13 cellular contexts compared by ENCODE assay signal in the genomic region with DNA sequence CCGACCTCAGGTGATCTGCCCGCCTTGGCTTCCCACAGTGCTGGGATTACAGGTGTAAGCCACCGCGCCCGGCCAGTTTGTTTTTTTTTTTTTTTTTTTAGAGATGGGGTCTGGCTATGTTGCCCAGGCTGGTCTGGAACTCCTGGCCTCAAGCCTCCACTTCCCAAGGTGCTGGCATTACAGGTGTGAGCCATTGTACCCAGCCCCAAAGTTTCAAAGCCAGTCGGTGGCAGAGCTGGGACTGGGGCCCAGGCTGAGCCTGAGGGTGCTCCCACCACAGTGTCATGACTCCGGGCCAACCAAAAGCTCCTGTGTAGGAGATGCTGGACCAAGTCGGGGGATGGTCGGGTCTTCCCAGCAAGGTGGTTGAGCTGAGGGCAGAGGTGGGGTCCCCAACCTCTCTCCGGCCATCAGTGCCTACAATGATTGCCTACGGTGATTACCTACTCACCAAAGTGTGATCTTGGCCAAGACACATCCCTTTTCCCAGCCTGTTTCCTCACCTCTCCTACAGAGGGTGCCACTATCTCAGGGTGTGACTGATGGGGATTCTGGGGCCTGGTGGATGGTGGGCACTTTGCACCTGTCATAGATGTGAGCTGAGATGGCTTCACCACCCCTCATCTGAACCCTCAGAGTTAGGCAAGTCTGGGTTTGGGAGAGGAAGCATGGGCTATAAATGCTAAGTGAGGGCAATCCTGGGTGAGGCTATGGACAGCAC. TPM values are rescaled to one million over a fixed set of nuclear protein-coding genes. Genes with fewer than 3 reads are reported as not detected.
DNase-seq lines count a peak whose midpoint lies in the region; ATAC-seq and TF ChIP-seq lines count a peak whose summit lies in the region.
"Had no signal": no experiment of that assay in that cellular context is flagged by ENCODE, and none has a peak within 500 bp of the region (broad histone marks: within the 10 kb centered on the region; RNA-seq: fewer than 3 reads in every experiment).

No MANE protein-coding gene starts in this region.

- no peaks in the 10 kb centered on the region for H3K79me2 ChIP-seq in GM23338 (replicated peaks; ENCODE audit: insufficient read depth)

- H3K4me1 ChIP-seq in GM23338 (ENCODE audit: insufficient read depth) (peaks cover 3% of the 10 kb centered on the region), RWPE2 (ENCODE audit: insufficient read depth, poor library complexity, severe bottlenecking) (no peaks in the 10 kb centered on the region), upper lobe of right lung (no peaks in the 10 kb centered on the region)

- peak; percentile 41 to 73 for TF ChIP-seq CTCF in GM23338 (conservative IDR thresholded peaks at IDR 0.05; ENCODE audit: low read depth in 2 of 2)
- TF ChIP-seq CTCF in RWPE2 (IDR thresholded peaks at IDR 0.05; ENCODE audit: poor library complexity, severe bottlenecking): peak; percentile 15
- no peak for TF ChIP-seq CTCF in upper lobe of right lung (IDR thresholded peaks at IDR 0.05)

- intact Hi-C loops in upper lobe of right lung (cut with DNase I): no loop called here

- H3K27me3 Mint-ChIP-seq in GM23338 (ENCODE audit: insufficient read depth, low read depth, poor library complexity): peaks cover 17% of the 10 kb centered on the region
- H3K27me3 Mint-ChIP-seq: dendritic cell treated with granulocyte-macrophage colony-stimulating factor and Interleukin-4, amounts not matched to agents 40 ng/mL and 50 ng/mL, for 4 days had no signal

- no peak overlapping the region for H2AFZ ChIP-seq in GM23338

- H3K4me2 ChIP-seq in GM23338: no peak overlapping the region

- H3K9me3 ChIP-seq in RWPE2 (ENCODE audit: severe bottlenecking) (no peaks in the 10 kb centered on the region), upper lobe of right lung (peaks cover 9% of the 10 kb centered on the region)

- H3K36me3 Mint-ChIP-seq in GM23338 (ENCODE audit: low read depth): peaks cover 20% of the 10 kb centered on the region

- ATAC-seq in GM23338: peak; percentile 62
- no peak; the same call in 2 of the 3 replicates for ATAC-seq in RWPE2 (ENCODE audit: low read depth)
- ATAC-seq in left lobe of liver: peak; percentile 45
- ATAC-seq in upper lobe of right lung: no peak
- ATAC-seq in GM19395 (IDR thresholded peaks at IDR 0.05; ENCODE audit: unreplicated experiment): no peak

- 0 out of 2 replicates have a peak overlapping the region, but pooled peaks have one; percentile 10 for H3K27ac Mint-ChIP-seq in GM23338
- H3K27ac Mint-ChIP-seq: CD4-positive, CD25-positive, alpha-beta regulatory T cell had no signal

- no peak overlapping the region for H3K4me3 ChIP-seq in GM23338
- H3K4me3 ChIP-seq in RWPE2 (ENCODE audit: severe bottlenecking): no peak overlapping the region
- H3K4me3 ChIP-seq in upper lobe of right lung: no peak overlapping the region

- H3K4me3 Mint-ChIP-seq in GM23338: no peak overlapping the region
- H3K4me3 Mint-ChIP-seq: CD4-positive, CD25-positive, alpha-beta regulatory T cell; dendritic cell treated with granulocyte-macrophage colony-stimulating factor and Interleukin-4, amounts not matched to agents 40 ng/mL and 50 ng/mL, for 4 days had no signal

- H3F3A ChIP-seq in GM23338 (replicated peaks; ENCODE audit: low read depth): 0 out of 2 replicates have a peak, but pooled peaks cover 24% of the 10 kb centered on the region

- H3K27ac ChIP-seq in GM23338 (ENCODE audit: low read depth) (no peak overlapping the region), RWPE2 (ENCODE audit: poor library complexity, severe bottlenecking) (no peak overlapping the region), upper lobe of right lung (no peak overlapping the region)

- no peaks in the 10 kb centered on the region for H3K9me2 ChIP-seq in GM23338 (ENCODE audit: insufficient read depth)

- H3K4me1 Mint-ChIP-seq in GM23338: peaks cover 7% of the 10 kb centered on the region; the same call in 2 of the 3 replicates

- H4K20me1 ChIP-seq in GM23338 (replicated peaks; ENCODE audit: insufficient read depth): no peaks in the 10 kb centered on the region; the same call in 1 of the 2 replicates

- H3K27me3 ChIP-seq in GM23338 (ENCODE audit: insufficient read depth) (no peaks in the 10 kb centered on the region), RWPE2 (ENCODE audit: insufficient read depth, poor library complexity, severe bottlenecking) (no peaks in the 10 kb centered on the region), upper lobe of right lung (no peaks in the 10 kb centered on the region)

- H3K9me3 Mint-ChIP-seq in GM23338: peaks cover 15% of the 10 kb centered on the region

- DNase-seq in GM23338 (ENCODE audit: low spot score): peak; percentile 61
- DNase-seq in RWPE2 (ENCODE audit: low spot score): no peak
- DNase-seq in left lobe of liver (ENCODE audit: low spot score): no peak
- no peak for DNase-seq in upper lobe of right lung
- DNase-seq in cerebellar cortex (ENCODE audit: low spot score): no peak
- DNase-seq: activated CD4-positive, CD25-positive, alpha-beta regulatory T cell; CD4-positive, CD25-positive, alpha-beta regulatory T cell; NCI-H2107 had no signal

- H3K36me3 ChIP-seq in GM23338 (ENCODE audit: insufficient read depth): no peaks in the 10 kb centered on the region
- peaks cover 17% of the 10 kb centered on the region for H3K36me3 ChIP-seq in RWPE2 (ENCODE audit: low read depth)
- H3K36me3 ChIP-seq in upper lobe of right lung: peaks cover 53% of the 10 kb centered on the region

TF ChIP-seq in GM23338, 12 proteins besides CTCF, POLR2A, EP300 and RAD21:
- TF ChIP-seq, protein P1, sequence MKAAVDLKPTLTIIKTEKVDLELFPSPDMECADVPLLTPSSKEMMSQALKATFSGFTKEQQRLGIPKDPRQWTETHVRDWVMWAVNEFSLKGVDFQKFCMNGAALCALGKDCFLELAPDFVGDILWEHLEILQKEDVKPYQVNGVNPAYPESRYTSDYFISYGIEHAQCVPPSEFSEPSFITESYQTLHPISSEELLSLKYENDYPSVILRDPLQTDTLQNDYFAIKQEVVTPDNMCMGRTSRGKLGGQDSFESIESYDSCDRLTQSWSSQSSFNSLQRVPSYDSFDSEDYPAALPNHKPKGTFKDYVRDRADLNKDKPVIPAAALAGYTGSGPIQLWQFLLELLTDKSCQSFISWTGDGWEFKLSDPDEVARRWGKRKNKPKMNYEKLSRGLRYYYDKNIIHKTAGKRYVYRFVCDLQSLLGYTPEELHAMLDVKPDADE (IDR thresholded peaks at IDR 0.05): no peak
- no peak for TF ChIP-seq EZH2phosphoT487 (IDR thresholded peaks at IDR 0.05; ENCODE audit: unreplicated experiment)

RNA-seq across cellular contexts. Expression of a gene that starts 5.9 kb away (rescaled TPM):
- total RNA-seq in GM23338 (2014; rRNA removed; shearing (Covaris generic)): 67.1 and 69.0 TPM in 2 replicates
- 32.2 and 38.1 TPM in 2 replicates for polyA plus RNA-seq in GM23338 (2016; fragmentation: Nextera tagmentation; extraction: Ambion mirVana)
- total RNA-seq in left lobe of liver (19.1 TPM), upper lobe of right lung (45.9 TPM)

RNA-seq across cellular contexts. Expression of a gene that starts 10.8 kb away (rescaled TPM):
- not detected in 2 replicates for total RNA-seq in GM23338 (2014; rRNA removed; shearing (Covaris generic))
- 0.40 TPM in 1 of 2 replicates, not detected in the other for polyA plus RNA-seq in GM23338 (2016; fragmentation: Nextera tagmentation; extraction: Ambion mirVana)
- total RNA-seq in left lobe of liver: not detected
- not detected for total RNA-seq in upper lobe of right lung
- total RNA-seq: CD4-positive, CD25-positive, alpha-beta regulatory T cell; H4; omental fat pad had no signal
- polyA plus RNA-seq: adipose tissue; CD4-positive, CD25-positive, alpha-beta regulatory T cell had no signal

RNA-seq across cellular contexts. Expression of a gene that starts 21.1 kb away (rescaled TPM):
- total RNA-seq in GM23338 (2014; rRNA removed; shearing (Covaris generic)): 25.7 and 31.3 TPM in 2 replicates
- polyA plus RNA-seq in GM23338 (2016; fragmentation: Nextera tagmentation; extraction: Ambion mirVana): 12.3 and 13.0 TPM in 2 replicates
- total RNA-seq in left lobe of liver (78.4 TPM), upper lobe of right lung (85.7 TPM)

RNA-seq across cellular contexts. Expression of a gene that starts 23.8 kb away (rescaled TPM):
- 1.9 and 7.8 TPM in 2 replicates for total RNA-seq in GM23338 (2014; rRNA removed; shearing (Covaris generic))
- polyA plus RNA-seq in GM23338 (2016; fragmentation: Nextera tagmentation; extraction: Ambion mirVana): 2.4 and 2.7 TPM in 2 replicates
- total RNA-seq in left lobe of liver: 15.2 TPM
- 6.7 TPM for total RNA-seq in upper lobe of right lung

RNA-seq across cellular contexts. Expression of a gene that starts 34.6 kb away (rescaled TPM):
- 40.2 and 45.8 TPM in 2 replicates for total RNA-seq in GM23338 (2014; rRNA removed; shearing (Covaris generic))
- 16.6 and 19.6 TPM in 2 replicates for polyA plus RNA-seq in GM23338 (2016; fragmentation: Nextera tagmentation; extraction: Ambion mirVana)
- total RNA-seq in left lobe of liver: 42.7 TPM
- total RNA-seq in upper lobe of right lung: 10.0 TPM
- total RNA-seq: CD4-positive, CD25-positive, alpha-beta regulatory T cell; omental fat pad had no signal
- polyA plus RNA-seq: CD4-positive, CD25-positive, alpha-beta regulatory T cell had no signal

Comparison
In these comparisons a context has a peak if more than half of its experiments do, and no peak if none do; other contexts are left out.
1. ATAC-seq: peak in GM23338 (single experiment) and left lobe of liver (single experiment); none in RWPE2 (single experiment), upper lobe of right lung (single experiment) and GM19395 (single experiment).